16 cellular contexts compared by ENCODE assay signal in genomic region chr17:68684860-68685493, GRCh38.
DNase-seq lines count a peak whose midpoint lies in the region; ATAC-seq, FAIRE-seq and TF ChIP-seq lines count a peak whose summit lies in the region.
"Had no signal": no experiment of that assay in that cellular context is flagged by ENCODE, and none has a peak within 500 bp of the region (broad histone marks: within the 10 kb centered on the region; RNA-seq: fewer than 3 reads in every experiment).

No MANE protein-coding gene starts in this region.

- H3K27ac ChIP-seq in ascending aorta, result peak overlapping the region; percentile 65 to 76
- no peak overlapping the region for H3K27ac ChIP-seq in pancreas
- H3K27ac ChIP-seq in tibial nerve, result peak overlapping the region in 3 of 4 donors; percentile 43 to 78 (median 66)

- TF ChIP-seq CTCF in ascending aorta (IDR thresholded peaks at IDR 0.05) (no peak), pancreas (IDR thresholded peaks at IDR 0.05) (no peak), tibial nerve (IDR thresholded peaks at IDR 0.05) (no peak)

- H3K36me3 ChIP-seq in ascending aorta (no peaks in the 10 kb centered on the region), pancreas (no peaks in the 10 kb centered on the region), tibial nerve (no peaks in the 10 kb centered on the region)
- H3K36me3 ChIP-seq: upper lobe of left lung had no signal

- FAIRE-seq in pancreas (lab: Jason Lieb, UNC), result no peak

- WGBS in pancreas, 2 donors, result 80 to 81% methylated on average over 4 of the region's 4 CpGs
- WGBS in tibial nerve, 2 donors, result 52 to 54% methylated on average over 4 of the region's 4 CpGs

- intact Hi-C loops in ascending aorta (cut with DNase I), result no loop called here
- intact Hi-C loops in pancreas (cut with DNase I), result no loop called here

- TF ChIP-seq POLR2A in tibial nerve (IDR thresholded peaks at IDR 0.05), result no peak

- no peaks in the 10 kb centered on the region for H3K9me3 ChIP-seq in ascending aorta
- H3K9me3 ChIP-seq in pancreas, result no peaks in the 10 kb centered on the region
- H3K9me3 ChIP-seq in tibial nerve, result no peaks in the 10 kb centered on the region
- H3K9me3 ChIP-seq: upper lobe of left lung had no signal

- H3K27me3 ChIP-seq in ascending aorta, result no peaks in the 10 kb centered on the region
- H3K27me3 ChIP-seq in pancreas, result no peaks in the 10 kb centered on the region
- H3K27me3 ChIP-seq in tibial nerve, result no peaks in the 10 kb centered on the region
- H3K27me3 ChIP-seq: upper lobe of left lung had no signal

- H3K4me3 ChIP-seq in ascending aorta (no peak overlapping the region), pancreas (no peak overlapping the region), tibial nerve (no peak overlapping the region)
- H3K4me3 ChIP-seq: upper lobe of left lung had no signal

- DNase-seq in ascending aorta (ENCODE audit: low spot score in 2 of 2) (no peak), fibroblast of the conjunctiva (ENCODE audit: low read depth) (peak; percentile 47), pancreas (no peak), tibial nerve (ENCODE audit: low spot score in 2 of 2) (peak in 1 of 2 donors; percentile 53), DMS153 treated with DMSO at 0.1 percent for 48 hours (lab: John Stamatoyannopoulos, UW; ENCODE audit: unreplicated experiment) (no peak)
- DNase-seq: activated CD8-positive, alpha-beta memory T cell treated with anti-CD3 and anti-CD28 coated beads, Interleukin-2, amount 10 ng/mL, durations not matched to agents 7 days and 5 days; activated effector memory CD4-positive, alpha-beta T cell treated with Interleukin-2 at 50 U/mL for 16 hours; COR-L47; H9; naive thymus-derived CD4-positive, alpha-beta T cell; NCI-H187 treated with DMSO at 0.1 percent for 48 hours; stimulated activated CD4-positive, alpha-beta T cell treated with anti-CD3 and anti-CD28 coated beads, Interleukin-12 subunit alpha, Interleukin-12 subunit beta, amount 100 ng/mL, for 4 hours; upper lobe of left lung had no signal

- TF ChIP-seq EP300 in tibial nerve (IDR thresholded peaks at IDR 0.05), result peak in 1 of 2 donors; percentile 81

- peak in 3 of 4 donors; percentile 44 to 78 (median 52) for ATAC-seq in pancreas
- ATAC-seq in GM19023 (IDR thresholded peaks at IDR 0.05; ENCODE audit: unreplicated experiment), result no peak
- no peak for ATAC-seq in HG03159 (IDR thresholded peaks at IDR 0.05; ENCODE audit: unreplicated experiment)
- ATAC-seq: activated CD8-positive, alpha-beta memory T cell treated with anti-CD3 and anti-CD28 coated beads, Interleukin-2, amount 10 ng/mL, durations not matched to agents 7 days and 5 days; naive thymus-derived CD4-positive, alpha-beta T cell; SK-N-SH treated with all-trans-retinoic acid at 6 μM for 48 hours had no signal

- H3K4me1 ChIP-seq in ascending aorta (peaks cover 3 to 10% of the 10 kb centered on the region in 2 donors), pancreas (no peaks in the 10 kb centered on the region), tibial nerve (peaks cover 0 to 17% (median 0%) of the 10 kb centered on the region in 4 donors)
- H3K4me1 ChIP-seq: upper lobe of left lung had no signal

Comparison
In these comparisons a context has a peak if more than half of its experiments do, and no peak if none do; other contexts are left out.
1. H3K27ac ChIP-seq: peak in ascending aorta (2 of 2) and tibial nerve (3 of 4); none in pancreas (0 of 4).
2. ATAC-seq: peak in pancreas (3 of 4); none in GM19023 (single experiment) and HG03159 (single experiment).